ENCODE assay signal across 21 cellular contexts in the genomic region with DNA sequence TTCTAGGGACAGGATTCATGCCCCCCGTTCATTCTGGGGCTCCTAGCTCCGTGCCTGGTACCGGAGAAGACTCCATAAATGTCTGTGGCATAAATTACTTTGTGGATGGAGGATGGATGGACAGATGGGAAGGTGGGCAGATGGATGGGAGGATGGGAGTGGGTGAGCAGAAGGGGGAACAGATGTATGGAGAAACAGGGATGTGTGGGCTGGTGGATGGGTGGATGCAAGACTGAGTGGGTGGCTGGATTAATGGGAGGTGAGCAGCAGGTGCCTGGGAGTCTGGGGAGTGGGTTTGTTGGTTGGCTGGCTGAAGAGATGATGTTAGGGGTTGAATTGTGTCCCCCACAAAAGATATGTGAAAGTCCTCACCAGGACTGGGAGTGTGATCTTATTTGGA. TPM values are rescaled to one million over a fixed set of nuclear protein-coding genes. Genes with fewer than 3 reads are reported as not detected.
DNase-seq lines count a peak whose midpoint lies in the region; ATAC-seq and TF ChIP-seq lines count a peak whose summit lies in the region.
"Had no signal": no experiment of that assay in that cellular context is flagged by ENCODE, and none has a peak within 500 bp of the region (broad histone marks: within the 10 kb centered on the region; RNA-seq: fewer than 3 reads in every experiment).

No MANE protein-coding gene starts in this region.

- intact Hi-C loops in stomach (cut with DNase I; ENCODE audit: low total_unique reads): no loop called here

- no peaks in the 10 kb centered on the region for H3F3A ChIP-seq in neural progenitor cell (ENCODE audit: low read depth)

- no peak overlapping the region for H2AFZ ChIP-seq in neural progenitor cell (replicated peaks)

- 65 to 96% (median 81%) methylated on average over 3 of the region's 3 CpGs for WGBS in stomach, 5 donors

- H3K9me3 Mint-ChIP-seq in neural progenitor cell: no peaks in the 10 kb centered on the region
- H3K9me3 Mint-ChIP-seq: CD4-positive, alpha-beta memory T cell had no signal

- no peaks in the 10 kb centered on the region for H3K79me2 ChIP-seq in neural progenitor cell (ENCODE audit: low read depth)

- H3K27me3 ChIP-seq in neural progenitor cell: no peaks in the 10 kb centered on the region
- no peaks in the 10 kb centered on the region for H3K27me3 ChIP-seq in stomach
- H3K27me3 ChIP-seq: SJSA1 had no signal

- no peaks in the 10 kb centered on the region for H4K20me1 ChIP-seq in neural progenitor cell (ENCODE audit: low read depth)

- H3K4me3 ChIP-seq in neural progenitor cell (no peak overlapping the region), stomach (no peak overlapping the region)
- H3K4me3 ChIP-seq: SJSA1 had no signal

- H3K27ac ChIP-seq in neural progenitor cell: no peak overlapping the region
- no peak overlapping the region for H3K27ac ChIP-seq in stomach
- H3K27ac ChIP-seq: SJSA1 had no signal

- no peak for TF ChIP-seq CTCF in neural progenitor cell (IDR thresholded peaks at IDR 0.05)
- no peak for TF ChIP-seq CTCF in stomach (IDR thresholded peaks at IDR 0.05)

- peak overlapping the region; percentile 13 for H3K27ac Mint-ChIP-seq in neural progenitor cell

- H3K4me3 Mint-ChIP-seq in neural progenitor cell: no peak overlapping the region
- H3K4me3 Mint-ChIP-seq: CD4-positive, alpha-beta memory T cell had no signal

- H3K4me1 ChIP-seq in neural progenitor cell (no peaks in the 10 kb centered on the region), stomach (no peaks in the 10 kb centered on the region)
- H3K4me1 ChIP-seq: SJSA1 had no signal

- H3K9ac ChIP-seq in neural progenitor cell: no peak overlapping the region

- H3K4me1 Mint-ChIP-seq in neural progenitor cell: peaks cover 24% of the 10 kb centered on the region

- DNase-seq in DMS 273 treated with DMSO at 0.1 percent for 48 hours (lab: John Stamatoyannopoulos, UW) (peak; percentile 28), NCI-H1694 treated with DMSO at 0.1 percent for 48 hours (lab: John Stamatoyannopoulos, UW) (peak; percentile 83), NCI-H82 treated with DMSO at 0.1 percent for 48 hours (lab: John Stamatoyannopoulos, UW; ENCODE audit: unreplicated experiment) (peak; percentile 49), neural progenitor cell (ENCODE audit: low spot score) (no peak), nucleus accumbens (lab: John Stamatoyannopoulos, UW) (no peak), stomach (no peak), HuH-7.5 (ENCODE audit: low spot score) (no peak)
- DNase-seq: CD4-positive, alpha-beta memory T cell; DMS53; EL; Kasumi-1; NCI-H187; NCI-H774; OCI-M1 had no signal

- TF ChIP-seq POLR2A in stomach (IDR thresholded peaks at IDR 0.05): no peak

- H3K36me3 Mint-ChIP-seq in neural progenitor cell: peaks cover 1% of the 10 kb centered on the region

- H3K4me2 ChIP-seq in neural progenitor cell: no peak overlapping the region

- no peak for TF ChIP-seq EP300 in stomach (IDR thresholded peaks at IDR 0.05)

- peaks cover 15% of the 10 kb centered on the region for H3K27me3 Mint-ChIP-seq in neural progenitor cell (ENCODE audit: insufficient read depth, low read depth)
- H3K27me3 Mint-ChIP-seq: CD4-positive, alpha-beta memory T cell had no signal

- ATAC-seq in GM21528 (IDR thresholded peaks at IDR 0.05; ENCODE audit: low FRiP score, unreplicated experiment): no peak

- H3K9me3 ChIP-seq in neural progenitor cell (ENCODE audit: low read depth) (no peaks in the 10 kb centered on the region), stomach (no peaks in the 10 kb centered on the region)
- H3K9me3 ChIP-seq: SJSA1 had no signal

- H3K36me3 ChIP-seq in neural progenitor cell (no peaks in the 10 kb centered on the region), stomach (peaks cover 0 to 5% (median 2%) of the 10 kb centered on the region in 4 donors)

RNA-seq across cellular contexts. Expression of gene SARDH, which starts 43.5 kb away (rescaled TPM):
- total RNA-seq in neural progenitor cell (ENCODE audit: low replicate concordance): 3.9 and 9.2 TPM in 2 replicates
- 10 to 100 TPM in 1 of 5 donors, 1 to 10 TPM in 3, not detected in 1; 2.3 to 15.2 (median 3.9) TPM for total RNA-seq in stomach
- polyA plus RNA-seq in stomach: 1 to 10 TPM in 1 of 3 donors, under 1 TPM in 2; 0.76 to 2.6 (median 0.93) TPM
- total RNA-seq: MCF 10A had no signal

RNA-seq across cellular contexts. Expression of gene DBH, which starts 58.5 kb away (rescaled TPM):
- not detected in 2 replicates for total RNA-seq in neural progenitor cell (ENCODE audit: low replicate concordance)
- under 1 TPM in 1 of 5 donors, not detected in 4; under 0.01 TPM for total RNA-seq in stomach
- under 1 TPM in 1 of 3 donors, not detected in 2; 0.15 TPM for polyA plus RNA-seq in stomach
- total RNA-seq: A673, H4, MCF 10A, NCI-H460, SJSA1 had no signal
- polyA plus RNA-seq: BJ had no signal

Comparison
In these comparisons a context has a peak if more than half of its experiments do, and no peak if none do; other contexts are left out.
1. DNase-seq: peak in DMS 273 treated with DMSO at 0.1 percent for 48 hours (single experiment), NCI-H1694 treated with DMSO at 0.1 percent for 48 hours (single experiment) and NCI-H82 treated with DMSO at 0.1 percent for 48 hours (single experiment); none in neural progenitor cell (single experiment), nucleus accumbens (0 of 56), stomach (single experiment) and HuH-7.5 (single experiment).